In the genomic region with DNA sequence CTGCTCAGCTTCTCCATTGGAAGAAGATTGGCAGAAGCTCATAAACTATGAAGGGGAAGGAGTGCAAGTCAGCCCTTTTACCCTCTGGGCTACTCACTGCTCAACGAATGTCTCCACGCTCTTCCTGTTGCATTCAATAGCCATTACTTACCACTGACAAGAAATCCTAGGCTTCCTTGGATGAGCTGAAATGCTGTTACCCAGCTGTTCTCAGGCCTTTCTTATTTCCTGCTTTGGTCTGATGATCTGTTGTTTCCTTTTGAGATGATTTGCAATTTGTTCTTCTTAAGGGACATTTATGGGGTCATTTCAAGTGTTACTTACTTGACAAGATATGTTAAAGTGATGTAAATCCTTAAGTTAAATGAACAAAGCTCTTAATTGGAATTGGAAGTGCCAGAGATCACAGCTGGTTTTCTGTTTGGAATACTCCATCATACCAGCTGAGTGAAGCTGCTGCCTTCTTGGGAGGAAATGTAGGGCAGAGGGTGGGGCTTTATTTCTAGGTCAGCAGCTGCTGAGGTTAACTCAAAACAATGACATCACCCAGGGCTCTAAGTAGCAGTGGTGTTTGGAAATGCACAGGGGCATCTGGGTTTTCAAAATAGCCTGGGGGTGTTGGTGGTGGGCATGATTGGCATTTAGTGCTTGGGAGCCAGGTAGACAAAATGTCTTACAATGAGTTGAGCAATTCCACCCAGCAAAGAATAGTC, we compare ENCODE assay signal across 8 cellular contexts.
DNase-seq lines count a peak whose midpoint lies in the region; ATAC-seq and TF ChIP-seq lines count a peak whose summit lies in the region.

No MANE protein-coding gene starts in this region.

- H3K4me3 ChIP-seq in coronary artery: no peak overlapping the region

- H3K27ac ChIP-seq in coronary artery: peak overlapping the region in 1 of 2 donors; percentile 63

- no peak for TF ChIP-seq CTCF in coronary artery (IDR thresholded peaks at IDR 0.05)

- ATAC-seq in HG03354 (IDR thresholded peaks at IDR 0.05; ENCODE audit: poor library complexity, severe bottlenecking, unreplicated experiment) (no peak), HG02870 (IDR thresholded peaks at IDR 0.05; ENCODE audit: unreplicated experiment) (no peak)

- peak; percentile 75 for DNase-seq in AG20443 (ENCODE audit: low spot score)
- DNase-seq in NCI-H82 treated with DMSO at 0.1 percent for 48 hours (lab: John Stamatoyannopoulos, UW; ENCODE audit: unreplicated experiment): peak; percentile 7
- DNase-seq in coronary artery (ENCODE audit: low spot score): peak; percentile 65
- peak; percentile 24 for DNase-seq in midbrain (lab: John Stamatoyannopoulos, UW)
- no peak for DNase-seq in NCI-H1930 (lab: John Stamatoyannopoulos, UW)
- DNase-seq in nucleus accumbens (lab: John Stamatoyannopoulos, UW): no peak

Comparison
In these comparisons a context has a peak if more than half of its experiments do, and no peak if none do; other contexts are left out.
1. DNase-seq: peak in AG20443 (single experiment), NCI-H82 treated with DMSO at 0.1 percent for 48 hours (single experiment), coronary artery (single experiment) and midbrain (single experiment); none in NCI-H1930 (0 of 2) and nucleus accumbens (0 of 56).